Comparison of ENCODE assay signal across 9 cellular contexts in genomic region chr19:9348671-9349070, GRCh38.
"Had no signal": no experiment of that assay in that cellular context is flagged by ENCODE, and none has a peak within 500 bp of the region (broad histone marks: within the 10 kb centered on the region; RNA-seq: fewer than 3 reads in every experiment).

No MANE protein-coding gene starts in this region.

- ATAC-seq: GM23338, HCT116, K562 had no signal

- H3K27ac ChIP-seq: HL-60 had no signal

- H3K4me3 ChIP-seq: GM23338, HAP-1, K562 had no signal

- H2AFZ ChIP-seq: GM23338 had no signal

- H3K4me1 ChIP-seq: HAP-1 had no signal

- H3K4me2 ChIP-seq: GM23338 had no signal

- FAIRE-seq: H1, K562 had no signal

- DNase-seq: H7, HFFc6, IMR-90 had no signal

- H3K36me3 ChIP-seq: HAP-1 had no signal
